ENCODE assay signal across 17 cellular contexts in genomic region chr14:63164108-63164683, GRCh38. TPM values are rescaled to one million over a fixed set of nuclear protein-coding genes. Genes with fewer than 3 reads are reported as not detected.
DNase-seq lines count a peak whose midpoint lies in the region; ATAC-seq, FAIRE-seq and TF ChIP-seq lines count a peak whose summit lies in the region.
"Had no signal": no experiment of that assay in that cellular context is flagged by ENCODE, and none has a peak within 500 bp of the region (broad histone marks: within the 10 kb centered on the region; RNA-seq: fewer than 3 reads in every experiment).

No MANE protein-coding gene starts in this region.

- WGBS in HepG2 (ENCODE audit: low lambda C conversion rate) = 14% methylated on average over 2 of the region's 2 CpGs
- no CpG with 5 or more reads among the region's 2 CpGs for whole genome bisulfite sequencing in right lobe of liver (ENCODE audit: insufficient coverage, low coverage, low lambda C conversion rate, missing lambda C conversion rate)

- peak; percentile 27; the same call in 1 of the 3 replicates for ATAC-seq in HepG2
- ATAC-seq in right lobe of liver = no peak

- no peaks in the 10 kb centered on the region for H3K36me3 ChIP-seq in HepG2 (replicated peaks in 1 of 2; ENCODE audit: control insufficient read depth in 1 of 2, insufficient read depth in 2 of 2, low read length in 2 of 2)
- H3K36me3 ChIP-seq in right lobe of liver = no peaks in the 10 kb centered on the region
- no peaks in the 10 kb centered on the region for H3K36me3 ChIP-seq in PC-9 (ENCODE audit: low read depth)
- H3K36me3 ChIP-seq: HAP-1, SJCRH30 had no signal

- H2AFZ ChIP-seq in HepG2 (ENCODE audit: low read length) = no peak overlapping the region
- H2AFZ ChIP-seq in PC-9 = no peak overlapping the region

- H3K79me2 ChIP-seq in HepG2 (ENCODE audit: insufficient read depth, low read length) (no peaks in the 10 kb centered on the region), PC-9 (ENCODE audit: low read depth) (no peaks in the 10 kb centered on the region)

- TF ChIP-seq EP300 in HepG2 (IDR thresholded peaks at IDR 0.05; ENCODE audit: low read depth in 2 of 2, low read length in 2 of 2) (no peak), HepG2 (CRISPR knock-in tag; IDR thresholded peaks at IDR 0.05; ENCODE audit: borderline replicate concordance) (no peak)

- CTCF ChIA-PET in HepG2 (lab: Yijun Ruan, JAX; ENCODE audit: low intra/inter-chr PET ratio, low total read pairs) = no interaction called here
- CTCF ChIA-PET in PC-9 (lab: Charles Lee) = no interaction called here
- CTCF ChIA-PET in HEK293T (lab: Yijun Ruan, JAX) = no interaction called here

- H3K9ac ChIP-seq in HepG2 (ENCODE audit: insufficient read depth, low read depth, low read length) = no peak overlapping the region

- no peaks in the 10 kb centered on the region for H3F3A ChIP-seq in PC-9 (ENCODE audit: insufficient read depth, low read depth)

- no peaks in the 10 kb centered on the region for H3K9me2 ChIP-seq in PC-9 (ENCODE audit: insufficient read depth)

- H3K4me2 ChIP-seq in HepG2 (ENCODE audit: low read depth, low read length) = no peak overlapping the region
- no peak overlapping the region for H3K4me2 ChIP-seq in PC-9

- intact Hi-C loops in HepG2 (cut with micrococcal nuclease; ENCODE audit: unreplicated experiment) = no loop called here
- intact Hi-C loops in right lobe of liver (cut with DNase I) = no loop called here
- intact Hi-C loops in PC-9 (cut with micrococcal nuclease; ENCODE audit: unreplicated experiment) = no loop called here

- H3K9me3 ChIP-seq in HepG2 (ENCODE audit: low read length) (peaks cover 5% of the 10 kb centered on the region; the same call in 1 of the 2 replicates), right lobe of liver (peaks cover 0 to 3% (median 0%) of the 10 kb centered on the region in 4 donors), PC-9 (ENCODE audit: insufficient read depth, low read depth) (no peaks in the 10 kb centered on the region; the same call in 1 of the 2 replicates)
- H3K9me3 ChIP-seq: HAP-1 had no signal

- TF ChIP-seq POLR2A in HepG2 (IDR thresholded peaks at IDR 0.05; ENCODE audit: insufficient read depth in 1 of 2, low read depth in 2 of 2, low read length in 2 of 2) = no peak
- TF ChIP-seq POLR2A in right lobe of liver (IDR thresholded peaks at IDR 0.05) = no peak

- no peak for DNase-seq in HepG2 (ENCODE audit: low spot score)
- DNase-seq in right lobe of liver = no peak
- DNase-seq in PC-9 = peak; percentile 34 to 38
- DNase-seq in dermis blood vessel endothelial cell = peak; percentile 12
- DNase-seq in urothelium cell line (ENCODE audit: low spot score) = no peak
- no peak for DNase-seq in DMS79 treated with DMSO at 0.1 percent for 48 hours (lab: John Stamatoyannopoulos, UW)
- no peak for DNase-seq in GM19239 (ENCODE audit: insufficient read length, low spot score)
- DNase-seq in HEK293T (ENCODE audit: extremely low spot score) = no peak
- DNase-seq: DND-41, KG1, NCI-H1105 treated with DMSO at 0.1 percent for 48 hours, NCI-H187 treated with DMSO at 0.1 percent for 48 hours, NCI-H2171, NCI-H510A treated with DMSO at 0.1 percent for 48 hours, SJCRH30 had no signal

- no peak for FAIRE-seq in HepG2 (lab: Jason Lieb, UNC)
- peak; percentile 56 for FAIRE-seq in urothelium cell line (lab: Jason Lieb, UNC)
- FAIRE-seq in GM19239 (lab: Jason Lieb, UNC) = no peak
- FAIRE-seq: A204.1 had no signal

- H3K27me3 ChIP-seq in HepG2 (ENCODE audit: control insufficient read depth in 1 of 2, insufficient read depth in 2 of 2, low read length in 2 of 2) (no peaks in the 10 kb centered on the region), right lobe of liver (no peaks in the 10 kb centered on the region), PC-9 (ENCODE audit: insufficient read depth, low read depth) (no peaks in the 10 kb centered on the region)
- H3K27me3 ChIP-seq: SJCRH30 had no signal

- no peaks in the 10 kb centered on the region for H3K4me1 ChIP-seq in HepG2 (ENCODE audit: insufficient read depth, low read length)
- no peaks in the 10 kb centered on the region for H3K4me1 ChIP-seq in right lobe of liver
- no peaks in the 10 kb centered on the region for H3K4me1 ChIP-seq in PC-9 (replicated peaks; ENCODE audit: insufficient read depth)
- H3K4me1 ChIP-seq: HAP-1, SJCRH30 had no signal

- BruUV-seq in HepG2 (replicated peaks; lab: Mats Ljungman, UMichigan) = no TSS peak
- BruUV-seq in PC-9 (replicated peaks; lab: Mats Ljungman, UMichigan) = no TSS peak

- H3K4me3 ChIP-seq in HepG2 (replicated peaks in 1 of 3; ENCODE audit: insufficient read depth in 1 of 3, low read depth in 2 of 3, low read length in 3 of 3) (no peak overlapping the region), right lobe of liver (no peak overlapping the region), PC-9 (no peak overlapping the region)
- H3K4me3 ChIP-seq: HAP-1, SJCRH30 had no signal

- H4K20me1 ChIP-seq in HepG2 (ENCODE audit: insufficient read depth, low read length) (no peaks in the 10 kb centered on the region), PC-9 (ENCODE audit: insufficient read depth) (no peaks in the 10 kb centered on the region)

- POLR2A ChIA-PET in HepG2 (lab: Yijun Ruan, JAX) = no interaction called here
- POLR2A ChIA-PET in PC-9 (lab: Charles Lee; ENCODE audit: unreplicated experiment) = interaction anchor here (0.7 kb wide), 1 partner anchor 120 kb away, joined by 6 read pairs; no protein-coding TSS in a partner anchor
- POLR2A ChIA-PET in HEK293T (lab: Yijun Ruan, JAX) = no interaction called here

- no peak for TF ChIP-seq CTCF in HepG2 (CRISPR knock-in tag; IDR thresholded peaks at IDR 0.05)
- no peak for TF ChIP-seq CTCF in right lobe of liver (IDR thresholded peaks at IDR 0.05)
- TF ChIP-seq CTCF in PC-9 (conservative IDR thresholded peaks at IDR 0.05) = no peak

- TF ChIP-seq RAD21 in HepG2 (CRISPR knock-in tag; IDR thresholded peaks at IDR 0.05) = no peak

- in situ Hi-C loops in HepG2 (cut with HindIII; ENCODE audit: extremely low pct_ligation_motif_present, low pct_unique_long_range_greater_than_20kb) = loop anchor here (25.0 kb wide), 1 partner anchor 977 kb away; no protein-coding TSS in a partner anchor

- H3K27ac ChIP-seq in HepG2 (ENCODE audit: extremely low read length, insufficient read depth, low read length) (no peak overlapping the region), right lobe of liver (no peak overlapping the region), PC-9 (no peak overlapping the region)
- H3K27ac ChIP-seq: SJCRH30 had no signal

TF ChIP-seq in HEK293T, 16 proteins besides CTCF, POLR2A, EP300 and RAD21:
- TF ChIP-seq TARDBP (IDR thresholded peaks at IDR 0.05) (no peak), HDGF (IDR thresholded peaks at IDR 0.05; ENCODE audit: borderline replicate concordance) (no peak)

RNA-seq across cellular contexts. Expression of gene RHOJ, which starts 40.0 kb away (rescaled TPM):
- 0.22 and 0.49 TPM in 2 replicates for total RNA-seq in HepG2 (2016; rRNA removed; fragmentation: Illumina TruSeq; extraction: Trizol)
- total RNA-seq in HepG2 (2016; cell fraction: cytosol; rRNA removed; fragmentation: Illumina TruSeq; extraction: Trizol; ENCODE audit: low read depth) = not detected in 2 replicates
- total RNA-seq in HepG2 (2016; cell fraction: insoluble cytoplasmic fraction; rRNA removed; fragmentation: Illumina TruSeq; extraction: Trizol) = 0.22 and 0.43 TPM in 2 replicates
- 0.28 and 0.71 TPM in 2 replicates for total RNA-seq in HepG2 (2016; cell fraction: membrane; rRNA removed; fragmentation: Illumina TruSeq; extraction: Trizol)
- total RNA-seq in HepG2 (2016; cell fraction: nucleus; rRNA removed; fragmentation: Illumina TruSeq; extraction: Trizol) = 1.0 and 1.2 TPM in 2 replicates
- polyA plus RNA-seq in HepG2 (2011; rRNA removed) = 1.3 and 1.4 TPM in 2 replicates
- polyA plus RNA-seq in HepG2 (2011; cell fraction: cytosol; rRNA removed) = 0.99 and 1.4 TPM in 2 replicates
- 1.9 and 2.4 TPM in 2 replicates for polyA plus RNA-seq in HepG2 (2011; cell fraction: nucleus; rRNA removed)
- polyA plus RNA-seq in HepG2 (2012) = 0.11 and 0.33 TPM in 2 replicates
- polyA plus RNA-seq in HepG2 (2016; cell fraction: cytosol; fragmentation: Illumina TruSeq; extraction: Trizol; ENCODE audit: low read depth) = 0.18 and 0.65 TPM in 2 replicates
- polyA plus RNA-seq in HepG2 (2016; cell fraction: insoluble cytoplasmic fraction; fragmentation: Illumina TruSeq; extraction: Trizol; ENCODE audit: low read depth) = 1.3 and 2.2 TPM in 2 replicates
- 0.80 and 1.1 TPM in 2 replicates for polyA plus RNA-seq in HepG2 (2016; cell fraction: membrane; fragmentation: Illumina TruSeq; extraction: Trizol; ENCODE audit: low read depth)
- 2.5 and 3.3 TPM in 2 replicates for polyA plus RNA-seq in HepG2 (2016; cell fraction: nucleus; fragmentation: Illumina TruSeq; extraction: Trizol; ENCODE audit: insufficient read depth, low read depth)
- polyA minus RNA-seq in HepG2 (2011; rRNA and poly(A)+ RNA removed; ENCODE audit: low replicate concordance) = 3.5 TPM in 1 of 2 replicates, not detected in the other
- 0.40 TPM in 1 of 2 replicates, not detected in the other for polyA minus RNA-seq in HepG2 (2011; cell fraction: cytosol; rRNA and poly(A)+ RNA removed)
- polyA minus RNA-seq in HepG2 (2011; cell fraction: nucleus; rRNA and poly(A)+ RNA removed) = 4.4 and 11.3 TPM in 2 replicates
- 1 to 10 TPM; 1.7 to 6.0 (median 2.9) TPM for total RNA-seq in right lobe of liver
- not detected in 2 replicates for total RNA-seq in PC-9 (2021)
- total RNA-seq in dermis blood vessel endothelial cell = 76.3 and 115 TPM in 2 replicates

Comparison
In these comparisons a context has a peak if more than half of its experiments do, and no peak if none do; other contexts are left out.
1. DNase-seq: peak in PC-9 (2 of 2) and dermis blood vessel endothelial cell (single experiment); none in HepG2 (single experiment), right lobe of liver (0 of 3), urothelium cell line (single experiment), DMS79 treated with DMSO at 0.1 percent for 48 hours (single experiment), GM19239 (single experiment) and HEK293T (single experiment).
2. RNA of gene RHOJ, which starts 40.0 kb away (total RNA-seq): 76.3 to 115 TPM in dermis blood vessel endothelial cell; 1.7 to 6.0 TPM in right lobe of liver, not detected in PC-9 and 0.22 to 1.2 TPM in HepG2; every median in the first group is over 10 times any median in the second.